8 cellular contexts compared by ENCODE assay signal in the genomic region with DNA sequence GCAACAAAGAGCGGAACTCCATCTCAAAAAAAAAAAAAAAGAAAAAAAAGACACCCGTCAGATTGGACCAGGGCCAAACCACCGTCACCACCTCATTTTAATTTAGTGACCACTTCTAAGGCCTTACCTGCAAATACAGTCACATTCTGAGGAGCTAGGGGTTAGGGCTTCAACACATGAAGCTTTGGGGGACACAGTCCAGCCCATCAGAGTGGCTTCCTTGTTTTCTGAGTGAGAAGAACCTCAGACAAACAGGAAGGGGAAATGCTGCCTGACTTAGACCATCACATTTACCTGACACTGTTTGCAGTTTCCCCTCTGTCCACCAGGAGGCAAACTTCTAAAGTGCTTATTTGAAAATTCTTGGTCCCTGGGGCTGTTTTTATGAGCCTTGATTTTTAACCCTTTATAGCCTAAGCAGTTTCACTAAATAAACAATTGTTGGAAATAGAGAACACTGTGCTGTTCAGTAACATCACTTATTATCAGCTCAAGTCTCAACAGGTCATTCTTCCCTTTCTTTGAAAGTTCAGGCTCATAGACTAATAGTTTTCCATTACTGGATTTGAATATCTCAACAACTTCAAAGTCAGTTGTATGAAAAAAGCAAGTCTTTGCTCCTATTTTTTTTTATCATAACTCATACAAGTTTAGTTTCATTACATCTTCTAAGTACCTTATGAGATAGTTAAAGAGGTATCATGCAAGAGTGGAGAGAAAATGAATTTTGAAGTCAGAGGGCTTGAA.
DNase-seq lines count a peak whose midpoint lies in the region; ATAC-seq and TF ChIP-seq lines count a peak whose summit lies in the region.

No MANE protein-coding gene starts in this region.

- H3K27ac ChIP-seq in OCI-LY7 (ENCODE audit: low read depth, low read length, poor library complexity, severe bottlenecking) (no peak overlapping the region), testis (no peak overlapping the region)

- TF ChIP-seq POLR2A in erythroblast (IDR thresholded peaks at IDR 0.05; ENCODE audit: low read length) (no peak), testis (IDR thresholded peaks at IDR 0.05) (no peak)

- H3K9me3 Mint-ChIP-seq in natural killer cell, result no peaks in the 10 kb centered on the region

- H3K4me1 ChIP-seq in OCI-LY7 (ENCODE audit: insufficient read depth, low read length, poor library complexity, severe bottlenecking), result peaks cover 14% of the 10 kb centered on the region
- no peaks in the 10 kb centered on the region for H3K4me1 ChIP-seq in testis

- H3K4me3 ChIP-seq in AG09309 (ENCODE audit: control insufficient read depth, low read depth, low read length) (no peak overlapping the region), OCI-LY7 (ENCODE audit: low read depth, low read length, poor library complexity, severe bottlenecking) (peak overlapping the region; percentile 2), testis (no peak overlapping the region)

- H3K27me3 ChIP-seq in testis, result no peaks in the 10 kb centered on the region

- peak overlapping the region; percentile 24 to 29 for H3K27ac Mint-ChIP-seq in natural killer cell

- DNase-seq in AG09309 (ENCODE audit: low read depth), result peak; percentile 13
- DNase-seq in OCI-LY7 (ENCODE audit: low spot score), result peak; percentile 87
- DNase-seq in activated T-cell treated with anti-CD3 and anti-CD28 coated beads for 1 hour (ENCODE audit: low read depth), result peak; percentile 42
- peak; percentile 65 to 72 for DNase-seq in erythroblast (lab: John Stamatoyannopoulos, UW)
- peak; percentile 36 for DNase-seq in natural killer cell
- DNase-seq in testis, result peak; percentile 81

- peak; percentile 89 for TF ChIP-seq CTCF in AG09309 (IDR thresholded peaks at IDR 0.05; ENCODE audit: control insufficient read depth, insufficient read depth, low read depth, low read length, missing control alignments)
- peak; percentile 90 for TF ChIP-seq CTCF in OCI-LY7 (conservative IDR thresholded peaks at IDR 0.05; ENCODE audit: low read length)
- peak; percentile 91 for TF ChIP-seq CTCF in natural killer cell (IDR thresholded peaks at IDR 0.05)
- peak; percentile 71 to 86 (median 80) for TF ChIP-seq CTCF in testis (IDR thresholded peaks at IDR 0.05)

- peaks cover 0 to 6% of the 10 kb centered on the region in 2 donors for H3K4me1 Mint-ChIP-seq in natural killer cell

- H3K36me3 Mint-ChIP-seq in natural killer cell, result no peaks in the 10 kb centered on the region

- BruUV-seq in OCI-LY7 (replicated peaks; lab: Mats Ljungman, UMichigan), result no TSS peak

- POLR2A ChIA-PET in OCI-LY7 (lab: Charles Lee), result interaction anchor here (0.7 kb wide), 3 partner anchors 158 to 774 kb away, joined by 3 read pairs; no protein-coding TSS in a partner anchor

- peaks cover 0 to 3% of the 10 kb centered on the region in 2 donors for H3K27me3 Mint-ChIP-seq in natural killer cell (ENCODE audit: low read depth in 2 of 2)

- H3K4me2 ChIP-seq in OCI-LY7 (ENCODE audit: low read length), result peak overlapping the region; percentile 30

- intact Hi-C loops in OCI-LY7 (cut with micrococcal nuclease; ENCODE audit: unreplicated experiment), result loop anchor here (1.0 to 10.0 kb wide), 4 partner anchors 215 to 452 kb away; no protein-coding TSS in a partner anchor
- intact Hi-C loops in natural killer cell (cut with micrococcal nuclease), result no loop called here
- intact Hi-C loops in testis (cut with DNase I; ENCODE audit: low total_unique reads), result no loop called here

- H2AFZ ChIP-seq in OCI-LY7 (ENCODE audit: low read length), result peak overlapping the region; percentile 58; the same call in 1 of the 2 replicates

- peak; percentile 81 for ATAC-seq in GM18511 (IDR thresholded peaks at IDR 0.05; ENCODE audit: unreplicated experiment)
- ATAC-seq in HG03558 (IDR thresholded peaks at IDR 0.05; ENCODE audit: extremely low read depth, unreplicated experiment), result peak; percentile 70
- peak; percentile 69 to 88 (median 88) for ATAC-seq in natural killer cell

- no peaks in the 10 kb centered on the region for H3K9me3 ChIP-seq in OCI-LY7 (ENCODE audit: low read length)
- H3K9me3 ChIP-seq in testis, result no peaks in the 10 kb centered on the region

- H3K36me3 ChIP-seq in OCI-LY7 (ENCODE audit: insufficient read depth, low read length) (no peaks in the 10 kb centered on the region), testis (ENCODE audit: low read depth, missing control alignments) (no peaks in the 10 kb centered on the region)

- H3K4me3 Mint-ChIP-seq in natural killer cell, result no peak overlapping the region

- H3K79me2 ChIP-seq in OCI-LY7 (ENCODE audit: insufficient read depth, low read depth, low read length), result no peaks in the 10 kb centered on the region

- CTCF ChIA-PET in OCI-LY7 (lab: Charles Lee; ENCODE audit: unreplicated experiment), result interaction anchor here (0.5 kb wide), 1 partner anchor 142 kb away, joined by 3 read pairs; no protein-coding TSS in a partner anchor

- no peaks in the 10 kb centered on the region for H3K9me2 ChIP-seq in OCI-LY7 (ENCODE audit: insufficient read depth, low read length)

- WGBS in testis, 2 donors, result 49 to 53% methylated on average over 3 of the region's 3 CpGs

- H4K20me1 ChIP-seq in OCI-LY7 (ENCODE audit: insufficient read depth, low read length), result no peaks in the 10 kb centered on the region

Comparison
In these comparisons a context has a peak if more than half of its experiments do, and no peak if none do; other contexts are left out.
1. DNase-seq: peak in every context shown above with its lines; median percentile 87 in OCI-LY7; 81 in testis; 68 in erythroblast; 42 in activated T-cell treated with anti-CD3 and anti-CD28 coated beads for 1 hour; 36 in natural killer cell; 13 in AG09309.